In genomic region chr2:3968736-3969135, GRCh38 we compare ENCODE assay signal across 21 cellular contexts.
DNase-seq lines count a peak whose midpoint lies in the region; ATAC-seq and TF ChIP-seq lines count a peak whose summit lies in the region.
"Had no signal": no experiment of that assay in that cellular context is flagged by ENCODE, and none has a peak within 500 bp of the region (broad histone marks: within the 10 kb centered on the region; RNA-seq: fewer than 3 reads in every experiment).

No MANE protein-coding gene starts in this region.

- WGBS in esophagus muscularis mucosa, result 64% methylated on average over 5 of the region's 6 CpGs
- 50% methylated on average over 6 of the region's 6 CpGs for WGBS in hepatocyte (ENCODE audit: low lambda C conversion rate, missing lambda C conversion rate)
- WGBS in trophoblast cell (ENCODE audit: extremely low coverage, insufficient coverage, insufficient read length), result no CpG with 5 or more reads among the region's 6 CpGs

- H3K9ac ChIP-seq in trophoblast cell (ENCODE audit: low read length), result no peak overlapping the region
- H3K9ac ChIP-seq: BLaER1 had no signal

- H3K27ac Mint-ChIP-seq in mesothelial cell of epicardium, result peak overlapping the region; percentile 69
- H3K27ac Mint-ChIP-seq: B cell; CD4-positive, CD25-positive, alpha-beta regulatory T cell; CD8-positive, alpha-beta T cell; GM23338; HFFc6 had no signal

- H3K36me3 Mint-ChIP-seq in mesothelial cell of epicardium, result no peaks in the 10 kb centered on the region
- H3K36me3 Mint-ChIP-seq: CD4-positive, CD25-positive, alpha-beta regulatory T cell; CD8-positive, alpha-beta T cell had no signal

- peaks cover 2% of the 10 kb centered on the region for H3K27me3 Mint-ChIP-seq in mesothelial cell of epicardium (ENCODE audit: low read depth)
- H3K27me3 Mint-ChIP-seq: B cell; CD4-positive, CD25-positive, alpha-beta regulatory T cell had no signal

- H3K27ac ChIP-seq in esophagus muscularis mucosa (replicated peaks in 1 of 4), result no peak overlapping the region
- no peak overlapping the region for H3K27ac ChIP-seq in hepatocyte
- H3K27ac ChIP-seq in trophoblast cell (ENCODE audit: low read depth, low read length), result no peak overlapping the region
- H3K27ac ChIP-seq: BLaER1, C4-2B had no signal

- H3K27me3 ChIP-seq in esophagus muscularis mucosa, result peaks cover 0 to 34% (median 0%) of the 10 kb centered on the region in 4 donors
- no peaks in the 10 kb centered on the region for H3K27me3 ChIP-seq in hepatocyte
- no peaks in the 10 kb centered on the region for H3K27me3 ChIP-seq in trophoblast cell (ENCODE audit: insufficient read depth, low read length)
- H3K27me3 ChIP-seq: BLaER1 had no signal

- H4K8ac ChIP-seq in trophoblast cell (ENCODE audit: low read depth, low read length), result no peak overlapping the region

- no peak for TF ChIP-seq CTCF in esophagus muscularis mucosa (IDR thresholded peaks at IDR 0.05)
- TF ChIP-seq CTCF in hepatocyte (IDR thresholded peaks at IDR 0.05; ENCODE audit: poor library complexity), result no peak
- no peak for TF ChIP-seq CTCF in mesothelial cell of epicardium (IDR thresholded peaks at IDR 0.05; ENCODE audit: unreplicated experiment)

- no peaks in the 10 kb centered on the region for H3K4me1 ChIP-seq in esophagus muscularis mucosa
- H3K4me1 ChIP-seq in hepatocyte (ENCODE audit: insufficient read depth), result peaks cover 5% of the 10 kb centered on the region
- no peaks in the 10 kb centered on the region for H3K4me1 ChIP-seq in trophoblast cell (ENCODE audit: control insufficient read depth in 1 of 2, insufficient read depth in 2 of 2, low read length in 2 of 2)
- H3K4me1 ChIP-seq: Caco-2, HAP-1 had no signal

- H3K23ac ChIP-seq in trophoblast cell (ENCODE audit: low read length), result no peak overlapping the region

- no peak overlapping the region for H3K4me3 Mint-ChIP-seq in mesothelial cell of epicardium
- H3K4me3 Mint-ChIP-seq: B cell; CD4-positive, CD25-positive, alpha-beta regulatory T cell; CD8-positive, alpha-beta T cell; GM23338; HFFc6 had no signal

- no peak overlapping the region for H2BK5ac ChIP-seq in trophoblast cell (ENCODE audit: low read depth, low read length, poor library complexity)

- H3K36me3 ChIP-seq in esophagus muscularis mucosa (no peaks in the 10 kb centered on the region), hepatocyte (replicated peaks; ENCODE audit: insufficient read depth, low read depth) (no peaks in the 10 kb centered on the region), trophoblast cell (ENCODE audit: control insufficient read depth in 1 of 2, insufficient read depth in 2 of 2, low read length in 2 of 2) (no peaks in the 10 kb centered on the region)
- H3K36me3 ChIP-seq: BLaER1, HAP-1 had no signal

- no peaks in the 10 kb centered on the region for H3K9me3 Mint-ChIP-seq in mesothelial cell of epicardium
- H3K9me3 Mint-ChIP-seq: CD8-positive, alpha-beta T cell had no signal

- no peak overlapping the region for H3K18ac ChIP-seq in trophoblast cell (ENCODE audit: low read length)

- ATAC-seq in GM19463 (IDR thresholded peaks at IDR 0.05; ENCODE audit: unreplicated experiment) (no peak), left colon (no peak)
- ATAC-seq: CD8-positive, alpha-beta T cell; GM12878; GM23338 had no signal

- H4K20me1 ChIP-seq in hepatocyte (ENCODE audit: insufficient read depth, poor library complexity, severe bottlenecking), result no peaks in the 10 kb centered on the region
- H4K20me1 ChIP-seq: BLaER1 had no signal

- H3K79me1 ChIP-seq in trophoblast cell (ENCODE audit: low read length), result no peaks in the 10 kb centered on the region

- H3K9me2 ChIP-seq in hepatocyte (replicated peaks; ENCODE audit: insufficient read depth), result no peaks in the 10 kb centered on the region

- H3K14ac ChIP-seq in trophoblast cell (ENCODE audit: low read length), result no peak overlapping the region

- H2AFZ ChIP-seq in hepatocyte (no peak overlapping the region), trophoblast cell (ENCODE audit: insufficient read depth, low read length, poor library complexity) (no peak overlapping the region)
- H2AFZ ChIP-seq: GM23338 had no signal

- peak; percentile 83 for DNase-seq in esophagus muscularis mucosa (ENCODE audit: extremely low spot score)
- DNase-seq in hepatocyte (ENCODE audit: low spot score), result no peak
- DNase-seq in mesothelial cell of epicardium (ENCODE audit: low spot score in 2 of 2, unreplicated experiment in 2 of 2), result no peak
- no peak for DNase-seq in trophoblast cell
- no peak for DNase-seq in 8988T
- DNase-seq in medulla oblongata (ENCODE audit: extremely low spot score), result no peak
- DNase-seq in left colon, result no peak
- DNase-seq: Caco-2; CD4-positive, CD25-positive, alpha-beta regulatory T cell; CD8-positive, alpha-beta T cell; DMS153; DND-41; GDM1; HFFc6 had no signal

- TF ChIP-seq EP300 in esophagus muscularis mucosa (IDR thresholded peaks at IDR 0.05), result no peak

- H3K4ac ChIP-seq in trophoblast cell (ENCODE audit: low read depth, low read length), result no peak overlapping the region

- intact Hi-C loops in esophagus muscularis mucosa (cut with DNase I), result no loop called here
- intact Hi-C loops in left colon (cut with DNase I, micrococcal nuclease), result no loop called here

- H2BK12ac ChIP-seq in trophoblast cell (ENCODE audit: low read length), result no peak overlapping the region

- H4K91ac ChIP-seq in trophoblast cell (ENCODE audit: low read depth, low read length), result no peak overlapping the region

- H3K4me3 ChIP-seq in esophagus muscularis mucosa (no peak overlapping the region), hepatocyte (no peak overlapping the region), trophoblast cell (ENCODE audit: low read depth, low read length) (peak overlapping the region; percentile 18)
- H3K4me3 ChIP-seq: BLaER1, GM12878, GM23338, HAP-1 had no signal

- H3K79me2 ChIP-seq in hepatocyte (no peaks in the 10 kb centered on the region), trophoblast cell (ENCODE audit: control insufficient read depth, insufficient read depth, low read length, poor library complexity) (no peaks in the 10 kb centered on the region)

- TF ChIP-seq POLR2A in esophagus muscularis mucosa (IDR thresholded peaks at IDR 0.05; ENCODE audit: low read depth), result no peak

- peaks cover 6% of the 10 kb centered on the region for H3K4me1 Mint-ChIP-seq in mesothelial cell of epicardium
- H3K4me1 Mint-ChIP-seq: B cell; CD4-positive, CD25-positive, alpha-beta regulatory T cell; GM23338 had no signal

- H3K9me3 ChIP-seq in esophagus muscularis mucosa (no peaks in the 10 kb centered on the region), hepatocyte (ENCODE audit: low read depth) (no peaks in the 10 kb centered on the region), trophoblast cell (ENCODE audit: insufficient read depth, low read depth, low read length) (peaks cover 22% of the 10 kb centered on the region)
- H3K9me3 ChIP-seq: Caco-2, HAP-1 had no signal

- H2BK120ac ChIP-seq in trophoblast cell (ENCODE audit: insufficient read depth, low read length, poor library complexity), result no peak overlapping the region

- no peak overlapping the region for H4K12ac ChIP-seq in trophoblast cell (ENCODE audit: low read depth, low read length)

- H3K4me2 ChIP-seq in hepatocyte (peak overlapping the region; percentile 38), trophoblast cell (ENCODE audit: low read length) (no peak overlapping the region)
- H3K4me2 ChIP-seq: BLaER1, GM23338 had no signal

- H2AK5ac ChIP-seq in trophoblast cell (ENCODE audit: low read length), result no peak overlapping the region
